ENCODE assay signal across 19 cellular contexts in genomic region chrX:101220881-101221280, GRCh38. TPM values are rescaled to one million over a fixed set of nuclear protein-coding genes. Genes with fewer than 3 reads are reported as not detected.
DNase-seq lines count a peak whose midpoint lies in the region; ATAC-seq and TF ChIP-seq lines count a peak whose summit lies in the region.
"Had no signal": no experiment of that assay in that cellular context is flagged by ENCODE, and none has a peak within 500 bp of the region (broad histone marks: within the 10 kb centered on the region; RNA-seq: fewer than 3 reads in every experiment).

No MANE protein-coding gene starts in this region.

- H3K4me1 ChIP-seq in thymus (ENCODE audit: control insufficient read depth, insufficient read depth, low read length) = no peaks in the 10 kb centered on the region
- H3K4me1 ChIP-seq: foreskin keratinocyte had no signal

- peak overlapping the region; percentile 23 for H3K4me3 ChIP-seq in thymus (ENCODE audit: low read length)

- H3K9me3 ChIP-seq in thymus (ENCODE audit: control insufficient read depth) = no peaks in the 10 kb centered on the region

- ATAC-seq in activated T-cell treated with anti-CD3 and anti-CD28 coated beads, Interleukin-2, amount 50 U/mL, for 4 hours = no peak
- ATAC-seq in T-cell (replicated peaks in 1 of 4) = peak in 3 of 4 experiments; percentile 45 to 61 (median 52)
- ATAC-seq in GM21717 (IDR thresholded peaks at IDR 0.05; ENCODE audit: unreplicated experiment) = no peak
- ATAC-seq in HG03378 (IDR thresholded peaks at IDR 0.05; ENCODE audit: unreplicated experiment) = no peak
- ATAC-seq: activated CD8-positive, alpha-beta T cell treated with anti-CD3 and anti-CD28 coated beads, Interleukin-2, amount 10 ng/mL, durations not matched to agents 7 days and 5 days; foreskin keratinocyte; left cardiac atrium had no signal

- H3K27me3 Mint-ChIP-seq in activated T-cell treated with anti-CD3 and anti-CD28 coated beads, Interleukin-2, amount 50 U/mL, for 24 hours = peaks cover 14% of the 10 kb centered on the region
- H3K27me3 Mint-ChIP-seq in activated T-cell treated with anti-CD3 and anti-CD28 coated beads, Interleukin-2, amount 50 U/mL, for 4 hours (ENCODE audit: low read depth) = no peaks in the 10 kb centered on the region
- H3K27me3 Mint-ChIP-seq in T-cell (peaks cover 0 to 27% of the 10 kb centered on the region in 2 donors), mesothelial cell of epicardium (ENCODE audit: low read depth) (no peaks in the 10 kb centered on the region)

- H3K27ac ChIP-seq in thymus (ENCODE audit: low read depth) = peak overlapping the region; percentile 87
- H3K27ac ChIP-seq: foreskin keratinocyte, VCaP had no signal

- peak overlapping the region; percentile 51 for H3K27ac Mint-ChIP-seq in activated T-cell treated with anti-CD3 and anti-CD28 coated beads, Interleukin-2, amount 50 U/mL, for 24 hours
- H3K27ac Mint-ChIP-seq in T-cell (peak overlapping the region in 1 of 2 donors; percentile 31), mesothelial cell of epicardium (peak overlapping the region; percentile 35)
- H3K27ac Mint-ChIP-seq: activated CD8-positive, alpha-beta T cell treated with anti-CD3 and anti-CD28 coated beads, Interleukin-2, amount 10 ng/mL, durations not matched to agents 7 days and 5 days; activated T-helper 2 cell treated with anti-CD3 and anti-CD28 coated beads, Interferon-gamma antibody, Interleukin-2, Interleukin-4, amounts not matched to agents 10 μg/mL and 5 μg/mL and 100 μg/mL, durations not matched to agents 14 hours and 24 hours and 36 hours had no signal

- 29% methylated on average over 4 of the region's 4 CpGs for WGBS in thymus

- H3K4me3 Mint-ChIP-seq in activated T-cell treated with anti-CD3 and anti-CD28 coated beads, Interleukin-2, amount 50 U/mL, for 24 hours = peak overlapping the region; percentile 21
- no peak overlapping the region for H3K4me3 Mint-ChIP-seq in activated T-cell treated with anti-CD3 and anti-CD28 coated beads, Interleukin-2, amount 50 U/mL, for 4 hours
- H3K4me3 Mint-ChIP-seq in T-cell (no peak overlapping the region), mesothelial cell of epicardium (no peak overlapping the region)
- H3K4me3 Mint-ChIP-seq: activated CD8-positive, alpha-beta T cell treated with anti-CD3 and anti-CD28 coated beads, Interleukin-2, amount 10 ng/mL, durations not matched to agents 7 days and 5 days had no signal

- no peaks in the 10 kb centered on the region for H3K36me3 Mint-ChIP-seq in activated T-cell treated with anti-CD3 and anti-CD28 coated beads, Interleukin-2, amount 50 U/mL, for 24 hours (ENCODE audit: low read depth)
- no peaks in the 10 kb centered on the region for H3K36me3 Mint-ChIP-seq in activated T-cell treated with anti-CD3 and anti-CD28 coated beads, Interleukin-2, amount 50 U/mL, for 4 hours (ENCODE audit: insufficient read depth)
- no peaks in the 10 kb centered on the region for H3K36me3 Mint-ChIP-seq in T-cell
- no peaks in the 10 kb centered on the region for H3K36me3 Mint-ChIP-seq in mesothelial cell of epicardium
- H3K36me3 Mint-ChIP-seq: CD8-positive, alpha-beta memory T cell had no signal

- CTCF ChIA-PET in T-cell (lab: Charles Lee) = no interaction called here

- H3K4me1 Mint-ChIP-seq in activated T-cell treated with anti-CD3 and anti-CD28 coated beads, Interleukin-2, amount 50 U/mL, for 24 hours (ENCODE audit: low read depth) = peaks cover 18% of the 10 kb centered on the region
- peaks cover 5% of the 10 kb centered on the region for H3K4me1 Mint-ChIP-seq in activated T-cell treated with anti-CD3 and anti-CD28 coated beads, Interleukin-2, amount 50 U/mL, for 4 hours (ENCODE audit: low read depth)
- H3K4me1 Mint-ChIP-seq in T-cell (peaks cover 8 to 21% (median 13%) of the 10 kb centered on the region in 3 donors), mesothelial cell of epicardium (peaks cover 4% of the 10 kb centered on the region)

- DNase-seq in activated T-cell treated with anti-CD3 and anti-CD28 coated beads, Interleukin-2, amount 50 U/mL, for 24 hours = no peak
- no peak for DNase-seq in activated T-cell treated with anti-CD3 and anti-CD28 coated beads, Interleukin-2, amount 50 U/mL, for 4 hours
- DNase-seq in T-cell = peak in 2 of 34 experiments; percentile 6 to 15
- DNase-seq in mesothelial cell of epicardium (ENCODE audit: low spot score in 2 of 2, unreplicated experiment in 2 of 2) = no peak
- DNase-seq in glomerular visceral epithelial cell (ENCODE audit: extremely low spot score) = no peak
- DNase-seq: ACHN; activated CD8-positive, alpha-beta T cell treated with anti-CD3 and anti-CD28 coated beads, Interleukin-2, amount 10 ng/mL, durations not matched to agents 7 days and 5 days; CD8-positive, alpha-beta memory T cell; foreskin keratinocyte; HCEC 1CT; Karpas-422; left cardiac atrium; NCI-H1105 treated with DMSO at 0.1 percent for 48 hours; stimulated activated naive CD4-positive, alpha-beta T cell treated with Interleukin-2 at 50 U/mL for 16 hours had no signal

- no peaks in the 10 kb centered on the region for H3K27me3 ChIP-seq in thymus (ENCODE audit: control insufficient read depth, insufficient read depth)
- H3K27me3 ChIP-seq: foreskin keratinocyte had no signal

- POLR2A ChIA-PET in T-cell (lab: Charles Lee) = no interaction called here

- no peak for TF ChIP-seq CTCF in mesothelial cell of epicardium (IDR thresholded peaks at IDR 0.05; ENCODE audit: unreplicated experiment)

- no peaks in the 10 kb centered on the region for H3K36me3 ChIP-seq in thymus (ENCODE audit: control insufficient read depth, insufficient read depth)

- no peaks in the 10 kb centered on the region for H3K9me3 Mint-ChIP-seq in activated T-cell treated with anti-CD3 and anti-CD28 coated beads, Interleukin-2, amount 50 U/mL, for 24 hours
- no peaks in the 10 kb centered on the region for H3K9me3 Mint-ChIP-seq in activated T-cell treated with anti-CD3 and anti-CD28 coated beads, Interleukin-2, amount 50 U/mL, for 4 hours
- H3K9me3 Mint-ChIP-seq in T-cell (no peaks in the 10 kb centered on the region), mesothelial cell of epicardium (peaks cover 3% of the 10 kb centered on the region)
- H3K9me3 Mint-ChIP-seq: activated T-helper 2 cell treated with anti-CD3 and anti-CD28 coated beads, Interferon-gamma antibody, Interleukin-2, Interleukin-4, amounts not matched to agents 10 μg/mL and 5 μg/mL and 100 μg/mL, durations not matched to agents 14 hours and 24 hours and 36 hours; CD8-positive, alpha-beta memory T cell had no signal

RNA-seq across cellular contexts. Expression of gene DRP2, which starts 1.3 kb away (rescaled TPM):
- under 1 TPM; 0.30 to 0.66 (median 0.42) TPM for total RNA-seq in activated T-cell treated with anti-CD3 and anti-CD28 coated beads, Interleukin-2, amount 50 U/mL, for 4 hours
- total RNA-seq in T-cell = under 1 TPM; 0.07 to 0.28 (median 0.13) TPM
- total RNA-seq in mesothelial cell of epicardium = 3.9 to 4.4 TPM (median 4.2 TPM) in 3 replicates
- polyA plus RNA-seq in thymus = 0.64 TPM
- polyA plus RNA-seq: CD8-positive, alpha-beta memory T cell had no signal

Comparison
In these comparisons a context has a peak if more than half of its experiments do, and no peak if none do; other contexts are left out.
1. ATAC-seq: peak in T-cell (3 of 4); none in activated T-cell treated with anti-CD3 and anti-CD28 coated beads, Interleukin-2, amount 50 U/mL, for 4 hours (0 of 2), GM21717 (single experiment) and HG03378 (single experiment).